Comparison of ENCODE assay signal across 13 cellular contexts in genomic region chr14:23895480-23895879, GRCh38. TPM values are rescaled to one million over a fixed set of nuclear protein-coding genes. Genes with fewer than 3 reads are reported as not detected.
DNase-seq lines count a peak whose midpoint lies in the region; ATAC-seq, FAIRE-seq and TF ChIP-seq lines count a peak whose summit lies in the region.
"Had no signal": no experiment of that assay in that cellular context is flagged by ENCODE, and none has a peak within 500 bp of the region (broad histone marks: within the 10 kb centered on the region; RNA-seq: fewer than 3 reads in every experiment).

No MANE protein-coding gene starts in this region.

- no peak for TF ChIP-seq EP300 in A549 (IDR thresholded peaks at IDR 0.05)

- H3K27ac ChIP-seq in A549 (no peak overlapping the region), Panc1 (ENCODE audit: low read length) (no peak overlapping the region)

- WGBS in A549 (ENCODE audit: missing lambda C conversion rate) = 54% methylated on average over 3 of the region's 3 CpGs

- DNase-seq in A549 (ENCODE audit: low read depth in 1 of 2, low spot score in 1 of 2) = no peak
- no peak for DNase-seq in GM06990 (ENCODE audit: extremely low read depth, insufficient read length)
- DNase-seq in Panc1 (ENCODE audit: low read depth, low spot score) = no peak
- peak; percentile 2 for DNase-seq in fibroblast of mammary gland (ENCODE audit: low read depth)
- DNase-seq in NAMALWA (ENCODE audit: low spot score) = no peak
- no peak for DNase-seq in activated naive CD4-positive, alpha-beta T cell treated with Interleukin-2 at 50 U/mL for 16 hours
- DNase-seq in effector CD8-positive, alpha-beta T cell (lab: John Stamatoyannopoulos, UW) = no peak
- DNase-seq in SIG-M5 treated with dmso at 0.1 percent for 504 hours (lab: John Stamatoyannopoulos, UW; ENCODE audit: unreplicated experiment) = no peak
- DNase-seq: activated CD8-positive, alpha-beta memory T cell treated with anti-CD3 and anti-CD28 coated beads, Interleukin-2, amount 10 ng/mL, durations not matched to agents 7 days and 5 days; activated naive CD4-positive, alpha-beta T cell treated with anti-CD3 and anti-CD28 coated beads, Interleukin-2, amount 50 U/mL, for 16 hours; MG63; SIG-M5 had no signal

- TF ChIP-seq RAD21 in A549 (conservative IDR thresholded peaks at IDR 0.05 in 1 of 2, IDR thresholded peaks at IDR 0.05 in 1 of 2) = peak in 1 of 2 experiments; percentile 19; a peak in 2 of 5 replicates

- H3K4me1 ChIP-seq in A549 (no peaks in the 10 kb centered on the region), Panc1 (ENCODE audit: control insufficient read depth, insufficient read depth, low read length) (no peaks in the 10 kb centered on the region)

- no peak for FAIRE-seq in A549 (lab: Jason Lieb, UNC)

- intact Hi-C loops in Panc1 (cut with micrococcal nuclease; ENCODE audit: unreplicated experiment) = no loop called here

- in situ Hi-C loops in Panc1 (cut with HindIII; ENCODE audit: low pct_unique_long_range_greater_than_20kb, low sequenced_read_pairs) = no loop called here

- H3K36me3 ChIP-seq in GM06990 (ENCODE audit: control insufficient read depth, insufficient read depth, low read length) (no peaks in the 10 kb centered on the region), Panc1 (ENCODE audit: control insufficient read depth, insufficient read depth, low read length) (no peaks in the 10 kb centered on the region)
- H3K36me3 ChIP-seq: MG63 had no signal

- TF ChIP-seq CTCF in A549 (IDR thresholded peaks at IDR 0.05) (0 out of 3 replicates have a peak, but pooled peaks have one; percentile 12), GM06990 (IDR thresholded peaks at IDR 0.05; ENCODE audit: insufficient read depth, low read length, poor library complexity, severe bottlenecking) (peak; percentile 16), Panc1 (IDR thresholded peaks at IDR 0.05) (peak; percentile 29; the same call in 1 of the 2 replicates), fibroblast of mammary gland (conservative IDR thresholded peaks at IDR 0.05; ENCODE audit: control insufficient read depth, insufficient read depth, low read depth, low read length) (no peak)

- no peaks in the 10 kb centered on the region for H3K27me3 ChIP-seq in GM06990 (replicated peaks; ENCODE audit: control insufficient read depth, insufficient read depth, low read length)
- H3K27me3 ChIP-seq in Panc1 (ENCODE audit: control insufficient read depth, insufficient read depth, low read length) = no peaks in the 10 kb centered on the region
- H3K27me3 ChIP-seq: MG63 had no signal

- ATAC-seq in A549 = peak in 1 of 2 experiments; percentile 36; a peak in 2 of 6 replicates
- no peak for ATAC-seq in Panc1
- ATAC-seq: activated CD8-positive, alpha-beta memory T cell treated with anti-CD3 and anti-CD28 coated beads, Interleukin-2, amount 10 ng/mL, durations not matched to agents 7 days and 5 days; esophagus mucosa had no signal

- H3K9me3 ChIP-seq in A549 (no peaks in the 10 kb centered on the region), Panc1 (ENCODE audit: control insufficient read depth, insufficient read depth, low read depth, low read length) (no peaks in the 10 kb centered on the region)
- H3K9me3 ChIP-seq: MG63 had no signal

- POLR2A ChIA-PET in A549 (lab: Yijun Ruan, JAX) (no interaction called here), Panc1 (lab: Charles Lee) (no interaction called here)

- CTCF ChIA-PET in A549 (lab: Yijun Ruan, JAX) (interaction anchor here (1.1 to 1.5 kb wide), 2 partner anchors 11 to 15 kb away, joined by 3 to 5 read pairs; no protein-coding TSS in a partner anchor), Panc1 (lab: Charles Lee) (no interaction called here)

- BruUV-seq in Panc1 (replicated peaks; lab: Mats Ljungman, UMichigan) = no TSS peak

- H3K4me2 ChIP-seq in A549 = no peak overlapping the region

- TF ChIP-seq POLR2A in A549 (IDR thresholded peaks at IDR 0.05; ENCODE audit: low read length) = no peak

- no peak overlapping the region for H3K4me3 ChIP-seq in A549
- H3K4me3 ChIP-seq in GM06990 (replicated peaks; ENCODE audit: low read depth, low read length) = no peak overlapping the region
- H3K4me3 ChIP-seq in Panc1 (ENCODE audit: low read depth in 2 of 2, low read length in 2 of 2) = no peak overlapping the region
- no peak overlapping the region for H3K4me3 ChIP-seq in fibroblast of mammary gland (ENCODE audit: control insufficient read depth, low read depth, low read length)
- H3K4me3 ChIP-seq: MG63 had no signal

TF ChIP-seq in A549, 52 proteins besides CTCF, POLR2A, EP300 and RAD21 (continues in another document):
- no peak for TF ChIP-seq REST (IDR thresholded peaks at IDR 0.05)
- TF ChIP-seq BHLHE40 (IDR thresholded peaks at IDR 0.05; ENCODE audit: low read depth, low read length) = no peak
- TF ChIP-seq MYC (IDR thresholded peaks at IDR 0.05; ENCODE audit: borderline replicate concordance, low read length) = no peak
- no peak for TF ChIP-seq ZFP36 (IDR thresholded peaks at IDR 0.05; ENCODE audit: borderline replicate concordance, partially characterized antibody)
- no peak for TF ChIP-seq RFX5 (IDR thresholded peaks at IDR 0.05)
- TF ChIP-seq, protein P1, sequence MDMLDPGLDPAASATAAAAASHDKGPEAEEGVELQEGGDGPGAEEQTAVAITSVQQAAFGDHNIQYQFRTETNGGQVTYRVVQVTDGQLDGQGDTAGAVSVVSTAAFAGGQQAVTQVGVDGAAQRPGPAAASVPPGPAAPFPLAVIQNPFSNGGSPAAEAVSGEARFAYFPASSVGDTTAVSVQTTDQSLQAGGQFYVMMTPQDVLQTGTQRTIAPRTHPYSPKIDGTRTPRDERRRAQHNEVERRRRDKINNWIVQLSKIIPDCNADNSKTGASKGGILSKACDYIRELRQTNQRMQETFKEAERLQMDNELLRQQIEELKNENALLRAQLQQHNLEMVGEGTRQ (IDR thresholded peaks at IDR 0.05) = no peak
- TF ChIP-seq E2F6 (IDR thresholded peaks at IDR 0.05; ENCODE audit: borderline replicate concordance, low read depth) = no peak
- no peak for TF ChIP-seq EHMT2 (IDR thresholded peaks at IDR 0.05; ENCODE audit: low read depth)
- no peak for TF ChIP-seq HOXB13 (CRISPR knock-in tag; IDR thresholded peaks at IDR 0.05; ENCODE audit: low read depth)
- no peak for TF ChIP-seq HOXB5 (CRISPR knock-in tag; IDR thresholded peaks at IDR 0.05)
- no peak for TF ChIP-seq EHF (CRISPR knock-in tag; IDR thresholded peaks at IDR 0.05)
- TF ChIP-seq TP53 (CRISPR knock-in tag; IDR thresholded peaks at IDR 0.05) = no peak
- TF ChIP-seq BCL3 (IDR thresholded peaks at IDR 0.05) = no peak
- no peak for TF ChIP-seq CHD2 (IDR thresholded peaks at IDR 0.05; ENCODE audit: low read length, partially characterized antibody)
- no peak for TF ChIP-seq FOSB (CRISPR knock-in tag; IDR thresholded peaks at IDR 0.05)
- no peak for TF ChIP-seq TFCP2L1 (CRISPR knock-in tag; IDR thresholded peaks at IDR 0.05)
- TF ChIP-seq, protein P2, sequence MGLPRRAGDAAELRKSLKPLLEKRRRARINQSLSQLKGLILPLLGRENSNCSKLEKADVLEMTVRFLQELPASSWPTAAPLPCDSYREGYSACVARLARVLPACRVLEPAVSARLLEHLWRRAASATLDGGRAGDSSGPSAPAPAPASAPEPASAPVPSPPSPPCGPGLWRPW (IDR thresholded peaks at IDR 0.05) = no peak

RNA-seq across cellular contexts. Expression of gene DHRS4, which starts 58.1 kb away (rescaled TPM):
- polyA plus RNA-seq in A549 (2011; rRNA removed) (26.5 and 28.5 TPM in 2 replicates), A549 (2017; fragmentation: RNase III; extraction: RNeasy Plus Mini Kit Qiagen cat#74134 plus additional on column Dnase treatment) (60.9 to 64.8 TPM (median 62.7 TPM) in 3 replicates)
- polyA plus RNA-seq in A549 (2012; cell fraction: cytosol; rRNA removed) = 57.8 and 60.2 TPM in 2 replicates
- polyA plus RNA-seq in A549 (2012; cell fraction: nucleus; rRNA removed) = 39.2 and 41.7 TPM in 2 replicates
- polyA minus RNA-seq in A549 (2011; rRNA and poly(A)+ RNA removed) = 18.8 and 21.7 TPM in 2 replicates
- 13.5 TPM for total RNA-seq in Panc1 (2021; ENCODE audit: unreplicated experiment)
- polyA plus RNA-seq in Panc1 (2012; ENCODE audit: insufficient read length) = 26.6 TPM
